16 cellular contexts compared by ENCODE assay signal in genomic region chr3:153350420-153350819, GRCh38.
DNase-seq lines count a peak whose midpoint lies in the region; ATAC-seq and TF ChIP-seq lines count a peak whose summit lies in the region.
"Had no signal": no experiment of that assay in that cellular context is flagged by ENCODE, and none has a peak within 500 bp of the region (broad histone marks: within the 10 kb centered on the region; RNA-seq: fewer than 3 reads in every experiment).

No MANE protein-coding gene starts in this region.

- no peaks in the 10 kb centered on the region for H3K4me1 Mint-ChIP-seq in activated CD4-positive, alpha-beta T cell treated with anti-CD3 and anti-CD28 coated beads, Interleukin-2, amount 10 ng/mL, durations not matched to agents 7 days and 5 days
- H3K4me1 Mint-ChIP-seq: activated CD4-positive, alpha-beta T cell treated with anti-CD3 and anti-CD28 coated beads, Interleukin-2, amount 10 ng/mL, durations not matched to agents 24 days and 14 days had no signal

- H3K27me3 ChIP-seq in osteoblast (ENCODE audit: insufficient read depth, low read length): no peaks in the 10 kb centered on the region
- H3K27me3 ChIP-seq in A673 (replicated peaks; ENCODE audit: insufficient read depth, low read depth, low read length, poor library complexity): no peaks in the 10 kb centered on the region

- peaks cover 2% of the 10 kb centered on the region for H3K9me3 ChIP-seq in osteoblast (ENCODE audit: low read depth, low read length)
- no peaks in the 10 kb centered on the region for H3K9me3 ChIP-seq in A673 (ENCODE audit: low read depth, low read length, poor library complexity, severe bottlenecking)
- H3K9me3 ChIP-seq: prostate gland had no signal

- no peaks in the 10 kb centered on the region for H3K27me3 Mint-ChIP-seq in activated CD4-positive, alpha-beta T cell treated with anti-CD3 and anti-CD28 coated beads, Interleukin-2, amount 10 ng/mL, durations not matched to agents 7 days and 5 days
- H3K27me3 Mint-ChIP-seq: activated CD4-positive, alpha-beta T cell treated with anti-CD3 and anti-CD28 coated beads, Interleukin-2, amount 10 ng/mL, durations not matched to agents 24 days and 14 days had no signal

- peak; percentile 82 for DNase-seq in ELR (ENCODE audit: low read depth)
- peak; percentile 75 for DNase-seq in M059J (ENCODE audit: low read depth)
- DNase-seq in epidermal melanocyte (ENCODE audit: insufficient read length, low spot score): peak; percentile 22
- peak; percentile 76 for DNase-seq in osteoblast (ENCODE audit: insufficient read length, low spot score, missing footprints)
- no peak for DNase-seq in nucleus accumbens (lab: John Stamatoyannopoulos, UW)
- DNase-seq in activated CD4-positive, alpha-beta T cell treated with anti-CD3 and anti-CD28 coated beads, Interleukin-2, amount 10 ng/mL, durations not matched to agents 7 days and 5 days: no peak
- DNase-seq in A673 (ENCODE audit: low spot score): no peak
- DNase-seq: activated CD4-positive, alpha-beta T cell treated with anti-CD3 and anti-CD28 coated beads, Interleukin-2, amount 10 ng/mL, durations not matched to agents 24 days and 14 days; cortex of kidney; H9; left ventricle myocardium superior; NCI-H2029 treated with DMSO at 0.1 percent for 48 hours; stimulated activated CD4-positive, alpha-beta T cell treated with anti-CD3 and anti-CD28 coated beads, Interleukin-4, amount 100 ng/mL, for 4 hours; T-helper 1 cell had no signal

- H4K20me1 ChIP-seq in osteoblast (ENCODE audit: insufficient read depth, low read length): no peaks in the 10 kb centered on the region

- no peaks in the 10 kb centered on the region for H3K36me3 ChIP-seq in osteoblast (ENCODE audit: insufficient read depth, low read length)
- no peaks in the 10 kb centered on the region for H3K36me3 ChIP-seq in A673 (ENCODE audit: insufficient read depth, low read length, poor library complexity, severe bottlenecking)
- H3K36me3 ChIP-seq: prostate gland had no signal

- intact Hi-C loops in A673 (cut with micrococcal nuclease; ENCODE audit: unreplicated experiment): no loop called here

- peaks cover 20% of the 10 kb centered on the region for H3K4me1 ChIP-seq in osteoblast (ENCODE audit: insufficient read depth, low read length)
- H3K4me1 ChIP-seq in A673 (ENCODE audit: insufficient read depth, low read length, poor library complexity, severe bottlenecking): no peaks in the 10 kb centered on the region
- H3K4me1 ChIP-seq: prostate gland had no signal

- no TSS peak for BruUV-seq in A673 (replicated peaks; lab: Mats Ljungman, UMichigan)

- no peak for TF ChIP-seq CTCF in osteoblast (IDR thresholded peaks at IDR 0.05; ENCODE audit: extremely low read depth, low read depth, low read length)
- no peak for TF ChIP-seq CTCF in A673 (conservative IDR thresholded peaks at IDR 0.05; ENCODE audit: low read depth, low read length)

- no peaks in the 10 kb centered on the region for H3K36me3 Mint-ChIP-seq in activated CD4-positive, alpha-beta T cell treated with anti-CD3 and anti-CD28 coated beads, Interleukin-2, amount 10 ng/mL, durations not matched to agents 7 days and 5 days (ENCODE audit: low read depth)

- no peak for ATAC-seq in GM18511 (IDR thresholded peaks at IDR 0.05; ENCODE audit: unreplicated experiment)
- ATAC-seq: left ventricle myocardium superior had no signal

- no peak overlapping the region for H3K4me3 Mint-ChIP-seq in activated CD4-positive, alpha-beta T cell treated with anti-CD3 and anti-CD28 coated beads, Interleukin-2, amount 10 ng/mL, durations not matched to agents 7 days and 5 days
- H3K4me3 Mint-ChIP-seq: activated CD4-positive, alpha-beta T cell treated with anti-CD3 and anti-CD28 coated beads, Interleukin-2, amount 10 ng/mL, durations not matched to agents 24 days and 14 days; H9 had no signal

- H3K79me2 ChIP-seq in osteoblast (ENCODE audit: insufficient read depth, low read length): no peaks in the 10 kb centered on the region

- H3K4me3 ChIP-seq in osteoblast (ENCODE audit: insufficient read depth, low read length) (no peak overlapping the region), A673 (ENCODE audit: low read depth, low read length, poor library complexity, severe bottlenecking) (no peak overlapping the region)
- H3K4me3 ChIP-seq: prostate gland had no signal

- H3K9me3 Mint-ChIP-seq in activated CD4-positive, alpha-beta T cell treated with anti-CD3 and anti-CD28 coated beads, Interleukin-2, amount 10 ng/mL, durations not matched to agents 7 days and 5 days: no peaks in the 10 kb centered on the region

- H3K27ac Mint-ChIP-seq in activated CD4-positive, alpha-beta T cell treated with anti-CD3 and anti-CD28 coated beads, Interleukin-2, amount 10 ng/mL, durations not matched to agents 7 days and 5 days: no peak overlapping the region
- H3K27ac Mint-ChIP-seq: activated CD4-positive, alpha-beta T cell treated with anti-CD3 and anti-CD28 coated beads, Interleukin-2, amount 10 ng/mL, durations not matched to agents 24 days and 14 days; H9 had no signal

- POLR2A ChIA-PET in activated CD4-positive, alpha-beta T cell treated with anti-CD3 and anti-CD28 coated beads, Interleukin-2, amount 10 ng/mL, durations not matched to agents 7 days and 5 days (lab: Charles Lee): no interaction called here
- POLR2A ChIA-PET in A673 (lab: Charles Lee; ENCODE audit: low non-redundant PET): no interaction called here

- H2AFZ ChIP-seq in osteoblast (ENCODE audit: low read length): no peak overlapping the region

- CTCF ChIA-PET in activated CD4-positive, alpha-beta T cell treated with anti-CD3 and anti-CD28 coated beads, Interleukin-2, amount 10 ng/mL, durations not matched to agents 7 days and 5 days (lab: Charles Lee): interaction anchor here (0.7 to 1.4 kb wide), 2 partner anchors 9 to 11 kb away, joined by 3 read pairs; no protein-coding TSS in a partner anchor
- CTCF ChIA-PET in A673 (lab: Charles Lee): no interaction called here

- H3K4me2 ChIP-seq in osteoblast (ENCODE audit: insufficient read depth, low read length): peak overlapping the region; percentile 53

- H3K27ac ChIP-seq in osteoblast (ENCODE audit: low read depth, low read length): no peak overlapping the region
- H3K27ac ChIP-seq in A673 (ENCODE audit: low read depth, low read length, poor library complexity, severe bottlenecking): no peak overlapping the region
- H3K27ac ChIP-seq: prostate gland had no signal

Comparison
In these comparisons a context has a peak if more than half of its experiments do, and no peak if none do; other contexts are left out.
1. DNase-seq: peak in ELR (single experiment), M059J (single experiment), epidermal melanocyte (single experiment) and osteoblast (single experiment); none in nucleus accumbens (0 of 56), activated CD4-positive, alpha-beta T cell treated with anti-CD3 and anti-CD28 coated beads, Interleukin-2, amount 10 ng/mL, durations not matched to agents 7 days and 5 days (single experiment) and A673 (single experiment).